Comparison of ENCODE assay signal across 13 cellular contexts in genomic region chr18:23575309-23575651, GRCh38. TPM values are rescaled to one million over a fixed set of nuclear protein-coding genes. Genes with fewer than 3 reads are reported as not detected.
DNase-seq lines count a peak whose midpoint lies in the region; ATAC-seq and TF ChIP-seq lines count a peak whose summit lies in the region.
"Had no signal": no experiment of that assay in that cellular context is flagged by ENCODE, and none has a peak within 500 bp of the region (broad histone marks: within the 10 kb centered on the region; RNA-seq: fewer than 3 reads in every experiment).

No MANE protein-coding gene starts in this region.

- no peaks in the 10 kb centered on the region for H3K27me3 Mint-ChIP-seq in activated T-helper 1 cell treated with anti-CD3 and anti-CD28 coated beads, Interleukin-12 subunit alpha, Interleukin-12 subunit beta, Interleukin-2, Interleukin-4 antibody, amounts not matched to agents 30 ng/mL and 10 ng/mL and 1 ng/mL, durations not matched to agents 14 hours and 24 hours and 36 hours (ENCODE audit: insufficient read depth)
- H3K27me3 Mint-ChIP-seq in naive thymus-derived CD4-positive, alpha-beta T cell, result no peaks in the 10 kb centered on the region
- H3K27me3 Mint-ChIP-seq: B cell, progenitor cell of endocrine pancreas had no signal

- DNase-seq in left ventricle myocardium inferior, result no peak
- DNase-seq in cardiac septum (ENCODE audit: low spot score), result no peak
- no peak for DNase-seq in activated T-helper 1 cell treated with anti-CD3 and anti-CD28 coated beads, Interleukin-12 subunit alpha, Interleukin-12 subunit beta, Interleukin-2, Interleukin-4 antibody, amounts not matched to agents 30 ng/mL and 10 ng/mL and 1 ng/mL, durations not matched to agents 14 hours and 24 hours and 36 hours (ENCODE audit: low spot score)
- no peak for DNase-seq in naive thymus-derived CD4-positive, alpha-beta T cell
- peak in 1 of 2 donors; percentile 44 for DNase-seq in vagina (ENCODE audit: extremely low spot score in 2 of 2)
- DNase-seq in GM03348 (ENCODE audit: low spot score), result no peak
- no peak for DNase-seq in HT-29 (ENCODE audit: low spot score)
- DNase-seq in NCI-H2107 treated with DMSO at 0.1 percent for 48 hours (lab: John Stamatoyannopoulos, UW; ENCODE audit: unreplicated experiment), result no peak
- DNase-seq: activated T-cell treated with anti-CD3 and anti-CD28 coated beads, Interleukin-2, amount 50 U/mL, for 1 hour had no signal

- H3K4me3 ChIP-seq in left ventricle myocardium inferior, result no peak overlapping the region
- no peak overlapping the region for H3K4me3 ChIP-seq in naive thymus-derived CD4-positive, alpha-beta T cell (ENCODE audit: low read length)
- no peak overlapping the region for H3K4me3 ChIP-seq in vagina
- H3K4me3 ChIP-seq: tibial nerve had no signal

- no peak overlapping the region for H3K4me3 Mint-ChIP-seq in activated T-helper 1 cell treated with anti-CD3 and anti-CD28 coated beads, Interleukin-12 subunit alpha, Interleukin-12 subunit beta, Interleukin-2, Interleukin-4 antibody, amounts not matched to agents 30 ng/mL and 10 ng/mL and 1 ng/mL, durations not matched to agents 14 hours and 24 hours and 36 hours
- H3K4me3 Mint-ChIP-seq in naive thymus-derived CD4-positive, alpha-beta T cell, result peak overlapping the region in 2 of 10 donors; percentile 9 to 54
- H3K4me3 Mint-ChIP-seq: B cell had no signal

- H3K36me3 Mint-ChIP-seq in activated T-helper 1 cell treated with anti-CD3 and anti-CD28 coated beads, Interleukin-12 subunit alpha, Interleukin-12 subunit beta, Interleukin-2, Interleukin-4 antibody, amounts not matched to agents 30 ng/mL and 10 ng/mL and 1 ng/mL, durations not matched to agents 14 hours and 24 hours and 36 hours (ENCODE audit: low read depth), result peaks cover 37% of the 10 kb centered on the region
- H3K36me3 Mint-ChIP-seq in naive thymus-derived CD4-positive, alpha-beta T cell, result peaks cover 4 to 24% (median 22%) of the 10 kb centered on the region in 5 donors

- POLR2A ChIA-PET in naive thymus-derived CD4-positive, alpha-beta T cell (lab: Charles Lee), result no interaction called here

- no peaks in the 10 kb centered on the region for H3K27me3 ChIP-seq in left ventricle myocardium inferior (ENCODE audit: low read depth)
- H3K27me3 ChIP-seq in naive thymus-derived CD4-positive, alpha-beta T cell (ENCODE audit: control insufficient read depth in 2 of 2, insufficient read depth in 2 of 2, low read length in 2 of 2), result no peaks in the 10 kb centered on the region
- no peaks in the 10 kb centered on the region for H3K27me3 ChIP-seq in vagina
- H3K27me3 ChIP-seq: tibial nerve had no signal

- intact Hi-C loops in left ventricle myocardium inferior (cut with micrococcal nuclease) (no loop called here), cardiac septum (cut with DNase I) (no loop called here), vagina (cut with DNase I) (no loop called here)
- intact Hi-C loops in activated T-helper 1 cell treated with anti-CD3 and anti-CD28 coated beads, Interleukin-12 subunit alpha, Interleukin-12 subunit beta, Interleukin-2, Interleukin-4 antibody, amounts not matched to agents 30 ng/mL and 10 ng/mL and 1 ng/mL, durations not matched to agents 14 hours and 24 hours and 36 hours (cut with micrococcal nuclease), result no loop called here
- intact Hi-C loops in naive thymus-derived CD4-positive, alpha-beta T cell (cut with micrococcal nuclease), result no loop called here

- CTCF ChIA-PET in naive thymus-derived CD4-positive, alpha-beta T cell (lab: Charles Lee), result no interaction called here

- no peak for ATAC-seq in naive thymus-derived CD4-positive, alpha-beta T cell

- H3K4me1 ChIP-seq in left ventricle myocardium inferior (peaks cover 58% of the 10 kb centered on the region), vagina (peaks cover 43% of the 10 kb centered on the region)
- H3K4me1 ChIP-seq in naive thymus-derived CD4-positive, alpha-beta T cell (ENCODE audit: control insufficient read depth in 2 of 2, insufficient read depth in 2 of 2, low read length in 2 of 2), result peaks cover 17 to 63% of the 10 kb centered on the region in 2 donors

- H3K27ac ChIP-seq in left ventricle myocardium inferior (replicated peaks), result peak overlapping the region; percentile 7
- no peak overlapping the region for H3K27ac ChIP-seq in naive thymus-derived CD4-positive, alpha-beta T cell (ENCODE audit: low read depth, low read length)
- peak overlapping the region; percentile 60 for H3K27ac ChIP-seq in vagina
- H3K27ac ChIP-seq: VCaP had no signal

- no peak for TF ChIP-seq POLR2A in vagina (IDR thresholded peaks at IDR 0.05)

- peaks cover 21% of the 10 kb centered on the region for H3K36me3 ChIP-seq in left ventricle myocardium inferior
- peaks cover 0 to 5% (median 4%) of the 10 kb centered on the region in 3 experiments for H3K36me3 ChIP-seq in naive thymus-derived CD4-positive, alpha-beta T cell (ENCODE audit: control insufficient read depth in 2 of 3, insufficient read depth in 3 of 3, low read length in 3 of 3)
- peaks cover 0 to 24% of the 10 kb centered on the region in 2 donors for H3K36me3 ChIP-seq in vagina

- H3K9me3 ChIP-seq in left ventricle myocardium inferior (replicated peaks) (no peaks in the 10 kb centered on the region), vagina (no peaks in the 10 kb centered on the region)
- H3K9me3 ChIP-seq in naive thymus-derived CD4-positive, alpha-beta T cell (ENCODE audit: control insufficient read depth in 2 of 3, low read length in 3 of 3), result no peaks in the 10 kb centered on the region
- H3K9me3 ChIP-seq: tibial nerve had no signal

- peaks cover 61% of the 10 kb centered on the region for H3K4me1 Mint-ChIP-seq in activated T-helper 1 cell treated with anti-CD3 and anti-CD28 coated beads, Interleukin-12 subunit alpha, Interleukin-12 subunit beta, Interleukin-2, Interleukin-4 antibody, amounts not matched to agents 30 ng/mL and 10 ng/mL and 1 ng/mL, durations not matched to agents 14 hours and 24 hours and 36 hours (ENCODE audit: low read depth)
- H3K4me1 Mint-ChIP-seq in naive thymus-derived CD4-positive, alpha-beta T cell, result peaks cover 34 to 65% (median 52%) of the 10 kb centered on the region in 7 donors

- H3K9me3 Mint-ChIP-seq in activated T-helper 1 cell treated with anti-CD3 and anti-CD28 coated beads, Interleukin-12 subunit alpha, Interleukin-12 subunit beta, Interleukin-2, Interleukin-4 antibody, amounts not matched to agents 30 ng/mL and 10 ng/mL and 1 ng/mL, durations not matched to agents 14 hours and 24 hours and 36 hours, result no peaks in the 10 kb centered on the region
- no peaks in the 10 kb centered on the region for H3K9me3 Mint-ChIP-seq in naive thymus-derived CD4-positive, alpha-beta T cell

- H3K27ac Mint-ChIP-seq in activated T-helper 1 cell treated with anti-CD3 and anti-CD28 coated beads, Interleukin-12 subunit alpha, Interleukin-12 subunit beta, Interleukin-2, Interleukin-4 antibody, amounts not matched to agents 30 ng/mL and 10 ng/mL and 1 ng/mL, durations not matched to agents 14 hours and 24 hours and 36 hours, result peak overlapping the region; percentile 89
- peak overlapping the region in 6 of 9 donors; percentile 56 to 91 (median 72) for H3K27ac Mint-ChIP-seq in naive thymus-derived CD4-positive, alpha-beta T cell
- H3K27ac Mint-ChIP-seq: B cell had no signal

- TF ChIP-seq CTCF in left ventricle myocardium inferior (IDR thresholded peaks at IDR 0.05; ENCODE audit: borderline replicate concordance), result no peak
- no peak for TF ChIP-seq CTCF in vagina (IDR thresholded peaks at IDR 0.05)

RNA-seq across cellular contexts. Expression of gene NPC1, which starts 11.0 kb away (rescaled TPM):
- total RNA-seq in left ventricle myocardium inferior (10.3 TPM), cardiac septum (16.0 TPM), vagina (89.9 TPM)
- total RNA-seq in activated T-helper 1 cell treated with anti-CD3 and anti-CD28 coated beads, Interleukin-12 subunit alpha, Interleukin-12 subunit beta, Interleukin-2, Interleukin-4 antibody, amounts not matched to agents 30 ng/mL and 10 ng/mL and 1 ng/mL, durations not matched to agents 14 hours and 24 hours and 36 hours, result 30.1 and 30.2 TPM in 2 replicates
- 10 to 100 TPM; 29.2 to 49.3 (median 31.4) TPM for total RNA-seq in naive thymus-derived CD4-positive, alpha-beta T cell
- 1 to 10 TPM; 4.6 to 9.7 TPM for polyA plus RNA-seq in naive thymus-derived CD4-positive, alpha-beta T cell
- total RNA-seq in HT-29 (2014; rRNA removed; shearing (Covaris generic)), result 35.7 and 48.5 TPM in 2 replicates
